Comparison of ENCODE assay signal across 26 cellular contexts in the genomic region with DNA sequence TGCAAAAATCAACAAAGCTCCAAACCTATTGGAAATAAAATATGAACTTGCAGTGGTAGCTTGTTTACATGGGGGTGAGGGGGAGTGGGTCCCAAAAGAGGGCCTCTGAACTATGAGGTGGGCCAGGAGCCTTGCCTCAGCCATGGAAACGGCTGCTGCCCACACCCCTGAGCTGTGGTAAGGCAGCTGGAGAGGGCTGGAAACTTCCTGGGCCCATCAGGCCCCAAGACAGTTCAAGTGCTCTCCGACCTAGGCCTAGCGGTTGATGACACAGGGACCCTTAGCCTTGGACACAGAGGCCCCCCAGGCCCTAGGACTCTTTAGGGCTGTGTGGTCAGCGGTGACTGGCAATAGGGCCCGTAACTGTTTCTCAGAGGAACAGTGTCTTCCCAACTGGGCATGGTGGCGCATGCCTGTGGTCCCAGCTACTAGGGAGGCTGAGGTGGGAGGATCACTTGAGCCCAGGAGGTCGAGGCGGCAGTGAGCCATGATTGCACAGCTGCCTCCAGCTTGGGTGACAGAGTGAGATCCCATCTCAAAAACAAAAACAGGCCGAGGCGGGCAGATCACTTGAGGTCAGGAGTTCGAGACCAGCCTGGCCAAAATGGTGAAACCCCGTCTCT. TPM values are rescaled to one million over a fixed set of nuclear protein-coding genes. Genes with fewer than 3 reads are reported as not detected.
DNase-seq lines count a peak whose midpoint lies in the region; ATAC-seq and TF ChIP-seq lines count a peak whose summit lies in the region.
"Had no signal": no experiment of that assay in that cellular context is flagged by ENCODE, and none has a peak within 500 bp of the region (broad histone marks: within the 10 kb centered on the region; RNA-seq: fewer than 3 reads in every experiment).

No MANE protein-coding gene starts in this region.

- TF ChIP-seq CTCF in esophagus muscularis mucosa (IDR thresholded peaks at IDR 0.05) (no peak), osteoblast (IDR thresholded peaks at IDR 0.05; ENCODE audit: extremely low read depth, low read depth, low read length) (no peak)

- peaks cover 5 to 79% (median 64%) of the 10 kb centered on the region in 4 donors for H3K36me3 ChIP-seq in esophagus muscularis mucosa
- H3K36me3 ChIP-seq in osteoblast (ENCODE audit: insufficient read depth, low read length): peaks cover 2% of the 10 kb centered on the region
- H3K36me3 ChIP-seq: ovary had no signal

- peak overlapping the region; percentile 82 for H3K27ac Mint-ChIP-seq in activated T-cell treated with anti-CD3 and anti-CD28 coated beads, Interleukin-2, amount 50 U/mL, for 24 hours
- H3K27ac Mint-ChIP-seq: stimulated activated naive CD8-positive, alpha-beta T cell treated with anti-CD3 and anti-CD28 coated beads, Interleukin-15, Interleukin-2, amounts not matched to agents 100 ng/mL and 50 ng/mL, for 24 hours had no signal

- no peak overlapping the region for H3K4me2 ChIP-seq in osteoblast (ENCODE audit: insufficient read depth, low read length)
- H3K4me2 ChIP-seq: PC-9 had no signal

- H3K4me3 ChIP-seq in esophagus muscularis mucosa (no peak overlapping the region), osteoblast (ENCODE audit: insufficient read depth, low read length) (no peak overlapping the region)
- H3K4me3 ChIP-seq: ovary, PC-9, SJCRH30, upper lobe of left lung had no signal

- H3K9me3 Mint-ChIP-seq in activated T-cell treated with anti-CD3 and anti-CD28 coated beads, Interleukin-2, amount 50 U/mL, for 24 hours: no peaks in the 10 kb centered on the region
- no peaks in the 10 kb centered on the region for H3K9me3 Mint-ChIP-seq in activated T-cell treated with anti-CD3 and anti-CD28 coated beads, Interleukin-2, amount 50 U/mL, for 4 hours
- H3K9me3 Mint-ChIP-seq: stimulated activated naive CD8-positive, alpha-beta T cell treated with anti-CD3 and anti-CD28 coated beads, Interleukin-15, Interleukin-2, amounts not matched to agents 100 ng/mL and 50 ng/mL, for 24 hours had no signal

- H2AFZ ChIP-seq in osteoblast (ENCODE audit: low read length): no peak overlapping the region
- H2AFZ ChIP-seq: PC-9 had no signal

- H3K4me3 Mint-ChIP-seq in activated T-cell treated with anti-CD3 and anti-CD28 coated beads, Interleukin-2, amount 50 U/mL, for 24 hours: no peak overlapping the region
- H3K4me3 Mint-ChIP-seq in activated T-cell treated with anti-CD3 and anti-CD28 coated beads, Interleukin-2, amount 50 U/mL, for 4 hours: no peak overlapping the region
- H3K4me3 Mint-ChIP-seq: stimulated activated naive CD8-positive, alpha-beta T cell treated with anti-CD3 and anti-CD28 coated beads, Interleukin-15, Interleukin-2, amounts not matched to agents 100 ng/mL and 50 ng/mL, for 24 hours had no signal

- no peak for DNase-seq in activated T-cell treated with anti-CD3 and anti-CD28 coated beads, Interleukin-2, amount 50 U/mL, for 24 hours
- DNase-seq in activated T-cell treated with anti-CD3 and anti-CD28 coated beads, Interleukin-2, amount 50 U/mL, for 4 hours: no peak
- no peak for DNase-seq in esophagus muscularis mucosa (ENCODE audit: extremely low spot score)
- peak; percentile 65 for DNase-seq in osteoblast (ENCODE audit: insufficient read length, low spot score, missing footprints)
- no peak for DNase-seq in medulla oblongata (ENCODE audit: extremely low spot score)
- DNase-seq in NAMALWA (ENCODE audit: low spot score): no peak
- DNase-seq: activated CD4-positive, alpha-beta T cell treated with anti-CD3 and anti-CD28 coated beads for 4 hours; activated CD8-positive, alpha-beta memory T cell treated with anti-CD3 and anti-CD28 coated beads, Interleukin-2, amount 50 U/mL, for 4 hours; activated effector memory CD4-positive, alpha-beta T cell treated with anti-CD3 and anti-CD28 coated beads, Interleukin-2, amount 50 U/mL, for 16 hours; AML-193; amygdala; central memory CD4-positive, alpha-beta T cell; foreskin melanocyte; hippocampal formation; Kasumi-1; NCI-H1048; NCI-H2081; ovary; PC-9; SJCRH30; stimulated activated CD4-positive, alpha-beta T cell treated with anti-CD3 and anti-CD28 coated beads, Interleukin-4, amount 100 ng/mL, for 24 hours; T-helper 1 cell; upper lobe of left lung had no signal

- intact Hi-C loops in esophagus muscularis mucosa (cut with DNase I): loop anchor here (10.0 kb wide), 1 partner anchor 61 kb away; the partner anchor contains the start of gene GALK1

- H3K4me1 ChIP-seq in esophagus muscularis mucosa (peaks cover 26 to 45% (median 34%) of the 10 kb centered on the region in 4 donors), osteoblast (ENCODE audit: insufficient read depth, low read length) (peaks cover 10% of the 10 kb centered on the region)

- ATAC-seq in activated T-cell treated with anti-CD3 and anti-CD28 coated beads, Interleukin-2, amount 50 U/mL, for 4 hours: no peak
- no peak for ATAC-seq in GM21367 (IDR thresholded peaks at IDR 0.05; ENCODE audit: unreplicated experiment)

- 83% methylated on average over 12 of the region's 12 CpGs for WGBS in esophagus muscularis mucosa

- peaks cover 38% of the 10 kb centered on the region for H3K4me1 Mint-ChIP-seq in activated T-cell treated with anti-CD3 and anti-CD28 coated beads, Interleukin-2, amount 50 U/mL, for 24 hours (ENCODE audit: low read depth)
- H3K4me1 Mint-ChIP-seq in activated T-cell treated with anti-CD3 and anti-CD28 coated beads, Interleukin-2, amount 50 U/mL, for 4 hours (ENCODE audit: low read depth): peaks cover 16% of the 10 kb centered on the region

- no peaks in the 10 kb centered on the region for H3K79me2 ChIP-seq in osteoblast (ENCODE audit: insufficient read depth, low read length)

- H3K27me3 ChIP-seq in esophagus muscularis mucosa (no peaks in the 10 kb centered on the region), osteoblast (ENCODE audit: insufficient read depth, low read length) (no peaks in the 10 kb centered on the region)
- H3K27me3 ChIP-seq: ovary, SJCRH30, upper lobe of left lung had no signal

- no peak for TF ChIP-seq POLR2A in esophagus muscularis mucosa (IDR thresholded peaks at IDR 0.05; ENCODE audit: low read depth)

- no peak for TF ChIP-seq EP300 in esophagus muscularis mucosa (IDR thresholded peaks at IDR 0.05)

- no peaks in the 10 kb centered on the region for H3K27me3 Mint-ChIP-seq in activated T-cell treated with anti-CD3 and anti-CD28 coated beads, Interleukin-2, amount 50 U/mL, for 24 hours
- no peaks in the 10 kb centered on the region for H3K27me3 Mint-ChIP-seq in activated T-cell treated with anti-CD3 and anti-CD28 coated beads, Interleukin-2, amount 50 U/mL, for 4 hours (ENCODE audit: low read depth)
- H3K27me3 Mint-ChIP-seq: stimulated activated naive CD8-positive, alpha-beta T cell treated with anti-CD3 and anti-CD28 coated beads, Interleukin-15, Interleukin-2, amounts not matched to agents 100 ng/mL and 50 ng/mL, for 24 hours had no signal

- no peaks in the 10 kb centered on the region for H4K20me1 ChIP-seq in osteoblast (ENCODE audit: insufficient read depth, low read length)

- no peaks in the 10 kb centered on the region for H3K9me3 ChIP-seq in esophagus muscularis mucosa
- H3K9me3 ChIP-seq in osteoblast (ENCODE audit: low read depth, low read length): no peaks in the 10 kb centered on the region
- H3K9me3 ChIP-seq: ovary, SJCRH30, upper lobe of left lung had no signal

- peaks cover 76% of the 10 kb centered on the region for H3K36me3 Mint-ChIP-seq in activated T-cell treated with anti-CD3 and anti-CD28 coated beads, Interleukin-2, amount 50 U/mL, for 24 hours (ENCODE audit: low read depth)
- H3K36me3 Mint-ChIP-seq in activated T-cell treated with anti-CD3 and anti-CD28 coated beads, Interleukin-2, amount 50 U/mL, for 4 hours (ENCODE audit: insufficient read depth): peaks cover 2% of the 10 kb centered on the region

- peak overlapping the region in 3 of 4 donors; percentile 44 to 84 (median 51) for H3K27ac ChIP-seq in esophagus muscularis mucosa (replicated peaks in 1 of 4)
- no peak overlapping the region for H3K27ac ChIP-seq in osteoblast (ENCODE audit: low read depth, low read length)
- H3K27ac ChIP-seq: PC-9, SJCRH30 had no signal

TF ChIP-seq in PFSK-1, 5 proteins besides CTCF, POLR2A, EP300 and RAD21:
- 0 out of 2 replicates have a peak, but pooled peaks have one; percentile 19 for TF ChIP-seq POLR2AphosphoS5 (IDR thresholded peaks at IDR 0.05; ENCODE audit: low read depth, low read length)
- TF ChIP-seq TAF1 (IDR thresholded peaks at IDR 0.05; ENCODE audit: borderline replicate concordance, insufficient read depth, low read length): no peak

RNA-seq across cellular contexts. Expression of gene UNC13D, which starts 18.3 kb away (rescaled TPM):
- total RNA-seq in activated T-cell treated with anti-CD3 and anti-CD28 coated beads, Interleukin-2, amount 50 U/mL, for 4 hours: 100 to 1,000 TPM; 122 to 146 (median 124) TPM
- 73.1 TPM for polyA plus RNA-seq in PFSK-1 (2012; ENCODE audit: insufficient read length, low read depth)
- total RNA-seq in esophagus muscularis mucosa (1 to 10 TPM; 5.9 to 10.0 (median 9.0) TPM), osteoblast (1.1 and 2.1 TPM in 2 replicates)

RNA-seq across cellular contexts. Expression of gene WBP2, which starts 29.3 kb away (rescaled TPM):
- total RNA-seq in activated T-cell treated with anti-CD3 and anti-CD28 coated beads, Interleukin-2, amount 50 U/mL, for 4 hours: 10 to 100 TPM; 31.0 to 47.8 (median 44.5) TPM
- 175 TPM for polyA plus RNA-seq in PFSK-1 (2012; ENCODE audit: insufficient read length, low read depth)
- total RNA-seq in esophagus muscularis mucosa: 10 to 100 TPM; 48.2 to 95.8 (median 85.2) TPM
- 31.1 and 38.3 TPM in 2 replicates for total RNA-seq in osteoblast

RNA-seq across cellular contexts. Expression of gene UNK, which starts 41.3 kb away (rescaled TPM):
- total RNA-seq in activated T-cell treated with anti-CD3 and anti-CD28 coated beads, Interleukin-2, amount 50 U/mL, for 4 hours: 10 to 100 TPM; 21.0 to 24.5 (median 22.6) TPM
- 33.0 TPM for polyA plus RNA-seq in PFSK-1 (2012; ENCODE audit: insufficient read length, low read depth)
- 10 to 100 TPM; 18.0 to 23.7 (median 20.0) TPM for total RNA-seq in esophagus muscularis mucosa
- 18.5 and 23.6 TPM in 2 replicates for total RNA-seq in osteoblast

RNA-seq across cellular contexts. Expression of gene TRIM47, which starts 52.5 kb away (rescaled TPM):
- 10 to 100 TPM; 12.8 to 18.1 (median 14.5) TPM for total RNA-seq in activated T-cell treated with anti-CD3 and anti-CD28 coated beads, Interleukin-2, amount 50 U/mL, for 4 hours
- 0.69 TPM for polyA plus RNA-seq in PFSK-1 (2012; ENCODE audit: insufficient read length, low read depth)
- total RNA-seq in esophagus muscularis mucosa: 100 to 1,000 TPM in 1 of 4 donors, 10 to 100 TPM in 3; 67.8 to 147 (median 81.9) TPM
- total RNA-seq in osteoblast: 21.7 and 22.4 TPM in 2 replicates

Comparison
In these comparisons a context has a peak if more than half of its experiments do, and no peak if none do; other contexts are left out.
1. RNA of gene UNC13D, which starts 18.3 kb away (total RNA-seq): 122 to 146 TPM in activated T-cell treated with anti-CD3 and anti-CD28 coated beads, Interleukin-2, amount 50 U/mL, for 4 hours; 5.9 to 10.0 TPM in esophagus muscularis mucosa and 1.1 to 2.1 TPM in osteoblast; every median in the first group is over 10 times any median in the second.